Comparison of ENCODE assay signal across 9 cellular contexts in genomic region chr1:210239295-210240155, GRCh38. TPM values are rescaled to one million over a fixed set of nuclear protein-coding genes. Genes with fewer than 3 reads are reported as not detected.
A peak's percentile ranks its signal among the peaks of the same experiment; 100 is the strongest.
DNase-seq lines count a peak whose midpoint lies in the region; ATAC-seq and TF ChIP-seq lines count a peak whose summit lies in the region.
"Had no signal": no experiment of that assay in that cellular context is flagged by ENCODE, and none has a peak within 500 bp of the region (broad histone marks: within the 10 kb centered on the region; RNA-seq: fewer than 3 reads in every experiment).

No MANE protein-coding gene starts in this region.

- H3K27ac ChIP-seq in breast epithelium (peak overlapping the region in 1 of 2 donors; percentile 2), lower lobe of right lung (no peak overlapping the region)

- H3K27me3 ChIP-seq in breast epithelium (no peaks in the 10 kb centered on the region), lower lobe of right lung (ENCODE audit: low read depth) (no peaks in the 10 kb centered on the region)

- peaks cover 0 to 12% of the 10 kb centered on the region in 2 donors for H3K4me1 ChIP-seq in breast epithelium
- H3K4me1 ChIP-seq in lower lobe of right lung, result peaks cover 30% of the 10 kb centered on the region

- H3K4me3 ChIP-seq in breast epithelium (no peak overlapping the region), lower lobe of right lung (no peak overlapping the region)

- DNase-seq in AG08395 (ENCODE audit: low spot score), result peak; percentile 74
- DNase-seq in HT1080 (ENCODE audit: low read depth), result peak; percentile 80
- DNase-seq in breast epithelium (ENCODE audit: low spot score in 2 of 2), result no peak
- DNase-seq in lower lobe of right lung, result no peak
- DNase-seq in NCI-H510A treated with DMSO at 0.1 percent for 48 hours (lab: John Stamatoyannopoulos, UW), result no peak
- no peak for DNase-seq in activated CD4-positive, CD25-positive, alpha-beta regulatory T cell (lab: John Stamatoyannopoulos, UW)
- DNase-seq: natural killer cell had no signal

- TF ChIP-seq POLR2A in breast epithelium (IDR thresholded peaks at IDR 0.05), result no peak

- H3K9me3 ChIP-seq in breast epithelium, result no peaks in the 10 kb centered on the region
- no peaks in the 10 kb centered on the region for H3K9me3 ChIP-seq in lower lobe of right lung

- ATAC-seq in lower lobe of right lung, result peak; percentile 84 to 95
- no peak for ATAC-seq in HG03442 (IDR thresholded peaks at IDR 0.05; ENCODE audit: unreplicated experiment)
- ATAC-seq in GM18868 (IDR thresholded peaks at IDR 0.05; ENCODE audit: unreplicated experiment), result no peak
- ATAC-seq: natural killer cell had no signal

- no peaks in the 10 kb centered on the region for H3K36me3 ChIP-seq in breast epithelium
- H3K36me3 ChIP-seq in lower lobe of right lung, result no peaks in the 10 kb centered on the region

- intact Hi-C loops in breast epithelium (cut with DNase I; ENCODE audit: low total_unique reads) (no loop called here), lower lobe of right lung (cut with DNase I) (no loop called here)

- TF ChIP-seq CTCF in breast epithelium (IDR thresholded peaks at IDR 0.05) (peak in 2 of 3 donors; percentile 17 to 24), lower lobe of right lung (IDR thresholded peaks at IDR 0.05) (peak; percentile 54)

RNA-seq across cellular contexts. Expression of gene SERTAD4, which starts 6.9 kb away (rescaled TPM):
- 11.8 and 14.2 TPM in 2 replicates for total RNA-seq in HT1080 (2014; rRNA removed; shearing (Covaris generic))
- 4.5 and 5.6 TPM in 2 replicates for polyA plus RNA-seq in HT1080 (2015; cell fraction: cytosol; rRNA removed)
- polyA plus RNA-seq in HT1080 (2015; cell fraction: nucleus; rRNA removed), result 4.1 and 6.5 TPM in 2 replicates
- total RNA-seq in breast epithelium, result 10 to 100 TPM in 1 of 3 donors, 1 to 10 TPM in 1, under 1 TPM in 1; 0.80 to 47.9 (median 7.9) TPM
- 4.3 TPM for total RNA-seq in lower lobe of right lung
- total RNA-seq: natural killer cell had no signal

Comparison
In these comparisons a context has a peak if more than half of its experiments do, and no peak if none do; other contexts are left out.
1. DNase-seq: peak in AG08395 (single experiment) and HT1080 (single experiment); none in breast epithelium (0 of 2), lower lobe of right lung (single experiment), NCI-H510A treated with DMSO at 0.1 percent for 48 hours (single experiment) and activated CD4-positive, CD25-positive, alpha-beta regulatory T cell (0 of 4).
2. ATAC-seq: peak in lower lobe of right lung (2 of 2); none in HG03442 (single experiment) and GM18868 (single experiment).